In genomic region chr15:52233405-52233804, GRCh38 we compare ENCODE assay signal across 9 cellular contexts. TPM values are rescaled to one million over a fixed set of nuclear protein-coding genes. Genes with fewer than 3 reads are reported as not detected.
DNase-seq lines count a peak whose midpoint lies in the region; ATAC-seq and TF ChIP-seq lines count a peak whose summit lies in the region.
"Had no signal": no experiment of that assay in that cellular context is flagged by ENCODE, and none has a peak within 500 bp of the region (broad histone marks: within the 10 kb centered on the region; RNA-seq: fewer than 3 reads in every experiment).

No MANE protein-coding gene starts in this region.

- H3K4me3 ChIP-seq in A673 (ENCODE audit: low read depth, low read length, poor library complexity, severe bottlenecking), result no peak overlapping the region

- H3K36me3 ChIP-seq in A673 (ENCODE audit: insufficient read depth, low read length, poor library complexity, severe bottlenecking), result no peaks in the 10 kb centered on the region

- H3K27me3 ChIP-seq in A673 (replicated peaks; ENCODE audit: insufficient read depth, low read depth, low read length, poor library complexity), result no peaks in the 10 kb centered on the region

- no peaks in the 10 kb centered on the region for H3K9me3 Mint-ChIP-seq in activated CD8-positive, alpha-beta T cell treated with anti-CD3 and anti-CD28 coated beads for 36 hours
- H3K9me3 Mint-ChIP-seq in activated CD8-positive, alpha-beta T cell treated with anti-CD3 and anti-CD28 coated beads, Interleukin-2, amount 10 ng/mL, durations not matched to agents 7 days and 5 days (ENCODE audit: insufficient read depth), result no peaks in the 10 kb centered on the region
- H3K9me3 Mint-ChIP-seq in progenitor cell of endocrine pancreas (ENCODE audit: low read depth), result no peaks in the 10 kb centered on the region

- CTCF ChIA-PET in activated CD8-positive, alpha-beta T cell treated with anti-CD3 and anti-CD28 coated beads for 36 hours (lab: Charles Lee), result interaction anchor here (1.2 to 3.9 kb wide), 4 partner anchors 10 to 25 kb away, joined by 4 to 18 read pairs (median 6); no protein-coding TSS in a partner anchor
- CTCF ChIA-PET in activated CD8-positive, alpha-beta T cell treated with anti-CD3 and anti-CD28 coated beads, Interleukin-2, amount 10 ng/mL, durations not matched to agents 7 days and 5 days (lab: Charles Lee), result interaction anchor here (0.8 kb wide), 1 partner anchor 17 kb away, joined by 3 read pairs; no protein-coding TSS in a partner anchor
- CTCF ChIA-PET in A673 (lab: Charles Lee), result no interaction called here

- no TSS peak for BruUV-seq in A673 (replicated peaks; lab: Mats Ljungman, UMichigan)

- no peak overlapping the region for H3K27ac ChIP-seq in A673 (ENCODE audit: low read depth, low read length, poor library complexity, severe bottlenecking)

- no peaks in the 10 kb centered on the region for H3K27me3 Mint-ChIP-seq in activated CD8-positive, alpha-beta T cell treated with anti-CD3 and anti-CD28 coated beads for 36 hours
- no peaks in the 10 kb centered on the region for H3K27me3 Mint-ChIP-seq in activated CD8-positive, alpha-beta T cell treated with anti-CD3 and anti-CD28 coated beads, Interleukin-2, amount 10 ng/mL, durations not matched to agents 7 days and 5 days (ENCODE audit: low read depth)
- H3K27me3 Mint-ChIP-seq in T-helper 17 cell (no peaks in the 10 kb centered on the region), progenitor cell of endocrine pancreas (no peaks in the 10 kb centered on the region)

- H3K36me3 Mint-ChIP-seq in activated CD8-positive, alpha-beta T cell treated with anti-CD3 and anti-CD28 coated beads for 36 hours (ENCODE audit: low read depth), result peaks cover 3% of the 10 kb centered on the region
- no peaks in the 10 kb centered on the region for H3K36me3 Mint-ChIP-seq in activated CD8-positive, alpha-beta T cell treated with anti-CD3 and anti-CD28 coated beads, Interleukin-2, amount 10 ng/mL, durations not matched to agents 7 days and 5 days (ENCODE audit: low read depth)
- H3K36me3 Mint-ChIP-seq in T-helper 17 cell (ENCODE audit: low read depth) (no peaks in the 10 kb centered on the region), progenitor cell of endocrine pancreas (ENCODE audit: insufficient read depth) (peaks cover 23% of the 10 kb centered on the region)

- H3K4me1 Mint-ChIP-seq in activated CD8-positive, alpha-beta T cell treated with anti-CD3 and anti-CD28 coated beads for 36 hours (ENCODE audit: low read depth), result peaks cover 40% of the 10 kb centered on the region
- peaks cover 34% of the 10 kb centered on the region for H3K4me1 Mint-ChIP-seq in activated CD8-positive, alpha-beta T cell treated with anti-CD3 and anti-CD28 coated beads, Interleukin-2, amount 10 ng/mL, durations not matched to agents 7 days and 5 days (ENCODE audit: low read depth)
- H3K4me1 Mint-ChIP-seq in T-helper 17 cell, result peaks cover 21% of the 10 kb centered on the region
- peaks cover 3% of the 10 kb centered on the region for H3K4me1 Mint-ChIP-seq in progenitor cell of endocrine pancreas (ENCODE audit: low read depth)

- intact Hi-C loops in activated CD8-positive, alpha-beta T cell treated with anti-CD3 and anti-CD28 coated beads for 36 hours (cut with micrococcal nuclease), result no loop called here
- intact Hi-C loops in A673 (cut with micrococcal nuclease; ENCODE audit: unreplicated experiment), result no loop called here

- no peaks in the 10 kb centered on the region for H3K4me1 ChIP-seq in A673 (ENCODE audit: insufficient read depth, low read length, poor library complexity, severe bottlenecking)

- no peak for DNase-seq in activated CD8-positive, alpha-beta T cell treated with anti-CD3 and anti-CD28 coated beads for 36 hours
- DNase-seq in activated CD8-positive, alpha-beta T cell treated with anti-CD3 and anti-CD28 coated beads, Interleukin-2, amount 10 ng/mL, durations not matched to agents 7 days and 5 days, result no peak
- DNase-seq in T-helper 17 cell, result no peak
- no peak for DNase-seq in progenitor cell of endocrine pancreas (ENCODE audit: low spot score, unreplicated experiment)
- no peak for DNase-seq in inferior parietal cortex (ENCODE audit: extremely low spot score)
- no peak for DNase-seq in NCI-H1694 (lab: John Stamatoyannopoulos, UW)
- no peak for DNase-seq in A673 (ENCODE audit: low spot score)
- DNase-seq: NCI-H2029 had no signal

- H3K9me3 ChIP-seq in T-helper 17 cell (ENCODE audit: control insufficient read depth, low read length, poor library complexity, severe bottlenecking), result no peaks in the 10 kb centered on the region
- H3K9me3 ChIP-seq in A673 (ENCODE audit: low read depth, low read length, poor library complexity, severe bottlenecking), result no peaks in the 10 kb centered on the region

- peak overlapping the region; percentile 72 for H3K27ac Mint-ChIP-seq in activated CD8-positive, alpha-beta T cell treated with anti-CD3 and anti-CD28 coated beads for 36 hours
- H3K27ac Mint-ChIP-seq in activated CD8-positive, alpha-beta T cell treated with anti-CD3 and anti-CD28 coated beads, Interleukin-2, amount 10 ng/mL, durations not matched to agents 7 days and 5 days, result no peak overlapping the region
- peak overlapping the region; percentile 92 for H3K27ac Mint-ChIP-seq in T-helper 17 cell
- peak overlapping the region; percentile 12 for H3K27ac Mint-ChIP-seq in progenitor cell of endocrine pancreas

- POLR2A ChIA-PET in activated CD8-positive, alpha-beta T cell treated with anti-CD3 and anti-CD28 coated beads for 36 hours (lab: Charles Lee), result no interaction called here
- POLR2A ChIA-PET in activated CD8-positive, alpha-beta T cell treated with anti-CD3 and anti-CD28 coated beads, Interleukin-2, amount 10 ng/mL, durations not matched to agents 7 days and 5 days (lab: Charles Lee), result interaction anchor here (0.7 kb wide), 1 partner anchor 29 kb away, joined by 4 read pairs; no protein-coding TSS in a partner anchor
- POLR2A ChIA-PET in A673 (lab: Charles Lee; ENCODE audit: low non-redundant PET), result no interaction called here

- TF ChIP-seq CTCF in activated CD8-positive, alpha-beta T cell treated with anti-CD3 and anti-CD28 coated beads for 36 hours (IDR thresholded peaks at IDR 0.05), result no peak
- TF ChIP-seq CTCF in progenitor cell of endocrine pancreas (IDR thresholded peaks at IDR 0.05; ENCODE audit: unreplicated experiment) (no peak), A673 (conservative IDR thresholded peaks at IDR 0.05; ENCODE audit: low read depth, low read length) (no peak)

- no peak for ATAC-seq in activated CD8-positive, alpha-beta T cell treated with anti-CD3 and anti-CD28 coated beads for 36 hours
- ATAC-seq in activated CD8-positive, alpha-beta T cell treated with anti-CD3 and anti-CD28 coated beads, Interleukin-2, amount 10 ng/mL, durations not matched to agents 7 days and 5 days, result no peak
- ATAC-seq in HG02981 (IDR thresholded peaks at IDR 0.05; ENCODE audit: unreplicated experiment) (peak; percentile 36), T-helper 17 cell (peak; percentile 20)

- H3K4me3 Mint-ChIP-seq in activated CD8-positive, alpha-beta T cell treated with anti-CD3 and anti-CD28 coated beads for 36 hours, result no peak overlapping the region
- H3K4me3 Mint-ChIP-seq in activated CD8-positive, alpha-beta T cell treated with anti-CD3 and anti-CD28 coated beads, Interleukin-2, amount 10 ng/mL, durations not matched to agents 7 days and 5 days, result no peak overlapping the region
- H3K4me3 Mint-ChIP-seq in T-helper 17 cell, result no peak overlapping the region
- no peak overlapping the region for H3K4me3 Mint-ChIP-seq in progenitor cell of endocrine pancreas (ENCODE audit: low read depth)

RNA-seq across cellular contexts. Expression of gene GNB5, which starts 42.2 kb away (rescaled TPM):
- 10 to 100 TPM; 16.8 to 17.5 TPM for total RNA-seq in activated CD8-positive, alpha-beta T cell treated with anti-CD3 and anti-CD28 coated beads for 36 hours
- 10 to 100 TPM; 33.8 to 37.0 TPM for total RNA-seq in activated CD8-positive, alpha-beta T cell treated with anti-CD3 and anti-CD28 coated beads, Interleukin-2, amount 10 ng/mL, durations not matched to agents 7 days and 5 days
- total RNA-seq in T-helper 17 cell, result 10 to 100 TPM; 63.2 to 79.7 TPM
- total RNA-seq in progenitor cell of endocrine pancreas, result 54.6 and 56.0 TPM in 2 replicates
- total RNA-seq in A673 (2021), result 22.8 and 23.3 TPM in 2 replicates

Comparison
In these comparisons a context has a peak if more than half of its experiments do, and no peak if none do; other contexts are left out.
1. ATAC-seq: peak in HG02981 (single experiment) and T-helper 17 cell (single experiment); none in activated CD8-positive, alpha-beta T cell treated with anti-CD3 and anti-CD28 coated beads for 36 hours (single experiment) and activated CD8-positive, alpha-beta T cell treated with anti-CD3 and anti-CD28 coated beads, Interleukin-2, amount 10 ng/mL, durations not matched to agents 7 days and 5 days (single experiment).